In the genomic region with DNA sequence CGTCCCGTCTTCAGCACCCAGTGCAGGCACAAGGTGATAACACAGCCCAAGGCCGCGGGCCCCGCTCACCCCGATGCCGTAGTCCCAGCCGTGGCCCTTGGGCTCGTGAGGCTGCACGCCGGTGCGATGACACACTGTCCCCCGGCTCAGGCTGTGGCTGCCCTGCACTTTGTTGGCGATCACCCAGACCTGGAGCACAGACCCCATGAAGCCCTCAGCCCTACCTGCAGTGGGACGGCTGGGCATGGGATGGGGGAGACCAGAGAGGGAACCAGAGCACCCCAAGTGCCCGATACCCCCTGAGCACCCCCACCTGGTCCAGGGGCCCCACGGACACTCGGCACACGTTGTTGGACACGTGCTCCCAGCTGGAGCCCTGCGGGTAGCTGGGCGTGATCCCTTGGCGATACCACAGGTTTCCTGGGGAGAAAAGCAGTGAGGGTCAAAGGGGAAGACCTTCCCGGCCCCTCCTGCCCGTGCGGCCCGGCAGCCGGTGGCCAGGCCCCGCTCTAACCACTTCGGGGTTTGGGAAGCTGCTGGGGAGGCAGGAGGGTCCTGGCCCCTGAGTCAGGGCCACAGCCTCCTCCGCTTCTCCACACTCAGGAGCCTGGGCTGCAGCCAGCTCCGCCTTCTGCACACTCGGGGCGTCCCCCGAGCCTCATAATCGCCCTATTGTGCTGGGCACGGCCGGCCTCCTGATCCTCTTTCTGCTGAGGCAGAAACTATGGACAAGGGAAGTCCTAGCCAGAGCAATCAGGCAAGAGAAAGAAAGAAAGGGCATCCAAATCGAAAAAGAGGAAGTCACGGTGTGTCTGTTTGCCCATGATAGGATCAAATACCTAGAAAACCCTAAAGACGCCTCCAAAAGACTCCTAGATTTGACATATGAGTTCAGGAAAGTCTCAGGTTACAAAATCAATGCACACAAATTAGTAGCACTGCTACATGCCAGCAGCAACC, we compare ENCODE assay signal across 8 cellular contexts.
DNase-seq lines count a peak whose midpoint lies in the region; ATAC-seq lines count a peak whose summit lies in the region.

No MANE protein-coding gene starts in this region.

- peak overlapping the region; percentile 37 for H3K27ac Mint-ChIP-seq in stimulated activated naive B cell treated with anti-CD40 and anti-IgM and Interleukin-4, amounts not matched to agents 10 μg/mL and 1 μg/mL and 100 μg/mL, for 72 hours

- peak overlapping the region; percentile 11 to 56 for H3K4me3 Mint-ChIP-seq in stimulated activated naive B cell treated with anti-CD40 and anti-IgM and Interleukin-4, amounts not matched to agents 10 μg/mL and 1 μg/mL and 100 μg/mL, for 72 hours

- no peaks in the 10 kb centered on the region for H3K9me3 Mint-ChIP-seq in stimulated activated naive B cell treated with anti-CD40 and anti-IgM and Interleukin-4, amounts not matched to agents 10 μg/mL and 1 μg/mL and 100 μg/mL, for 72 hours

- H3K36me3 Mint-ChIP-seq in stimulated activated naive B cell treated with anti-CD40 and anti-IgM and Interleukin-4, amounts not matched to agents 10 μg/mL and 1 μg/mL and 100 μg/mL, for 72 hours, result peaks cover 33 to 38% of the 10 kb centered on the region in 2 donors

- H3K4me1 Mint-ChIP-seq in stimulated activated naive B cell treated with anti-CD40 and anti-IgM and Interleukin-4, amounts not matched to agents 10 μg/mL and 1 μg/mL and 100 μg/mL, for 72 hours, result peaks cover 18 to 24% of the 10 kb centered on the region in 2 donors

- ATAC-seq in stimulated activated naive B cell treated with anti-CD40 and anti-IgM and Interleukin-4, amounts not matched to agents 10 μg/mL and 1 μg/mL and 100 μg/mL, for 72 hours (replicated peaks), result peak; percentile 54 to 81
- no peak for ATAC-seq in HG02588 (IDR thresholded peaks at IDR 0.05; ENCODE audit: unreplicated experiment)
- ATAC-seq in HG03095 (IDR thresholded peaks at IDR 0.05; ENCODE audit: unreplicated experiment), result no peak
- no peak for ATAC-seq in HG03378 (IDR thresholded peaks at IDR 0.05; ENCODE audit: unreplicated experiment)

- peaks cover 5 to 26% of the 10 kb centered on the region in 2 donors for H3K27me3 Mint-ChIP-seq in stimulated activated naive B cell treated with anti-CD40 and anti-IgM and Interleukin-4, amounts not matched to agents 10 μg/mL and 1 μg/mL and 100 μg/mL, for 72 hours

- intact Hi-C loops in head of caudate nucleus (cut with DNase I), result no loop called here

- DNase-seq in NCI-H748 (lab: John Stamatoyannopoulos, UW; ENCODE audit: unreplicated experiment) (peak; percentile 20), NCI-H748 treated with DMSO at 0.1 percent for 48 hours (lab: John Stamatoyannopoulos, UW) (no peak), SIG-M5 treated with dmso at 0.1 percent for 504 hours (lab: John Stamatoyannopoulos, UW; ENCODE audit: unreplicated experiment) (peak; percentile 73), head of caudate nucleus (peak; percentile 57 to 90 (median 79))
- DNase-seq in stimulated activated naive B cell treated with anti-CD40 and anti-IgM and Interleukin-4, amounts not matched to agents 10 μg/mL and 1 μg/mL and 100 μg/mL, for 72 hours, result peak; percentile 20

Comparison
In these comparisons a context has a peak if more than half of its experiments do, and no peak if none do; other contexts are left out.
1. ATAC-seq: peak in stimulated activated naive B cell treated with anti-CD40 and anti-IgM and Interleukin-4, amounts not matched to agents 10 μg/mL and 1 μg/mL and 100 μg/mL, for 72 hours (2 of 2); none in HG02588 (single experiment), HG03095 (single experiment) and HG03378 (single experiment).